ENCODE assay signal across 22 cellular contexts in the genomic region with DNA sequence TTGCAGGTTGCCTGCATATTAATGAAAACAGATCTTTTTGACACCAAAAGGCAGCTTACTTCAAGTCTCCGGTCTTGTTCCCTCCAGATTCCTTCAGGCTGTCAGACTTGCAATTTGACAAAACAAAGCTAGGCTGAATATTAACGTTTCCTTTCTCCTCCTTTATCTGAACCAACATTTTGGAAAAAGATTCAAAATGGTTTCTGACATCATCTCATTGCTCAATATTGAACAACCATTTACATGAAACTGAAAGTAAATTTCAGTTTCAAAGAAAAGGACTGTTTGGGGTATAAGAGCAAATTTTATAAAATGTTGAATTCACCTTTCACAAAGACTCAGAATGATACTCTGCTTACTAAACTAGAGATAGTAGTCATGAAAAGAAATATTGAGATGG.
DNase-seq lines count a peak whose midpoint lies in the region; ATAC-seq and TF ChIP-seq lines count a peak whose summit lies in the region.
"Had no signal": no experiment of that assay in that cellular context is flagged by ENCODE, and none has a peak within 500 bp of the region (broad histone marks: within the 10 kb centered on the region; RNA-seq: fewer than 3 reads in every experiment).

No MANE protein-coding gene starts in this region.

- ATAC-seq in GM18858 (IDR thresholded peaks at IDR 0.05; ENCODE audit: unreplicated experiment): no peak

- no peak overlapping the region for H3K4me3 Mint-ChIP-seq in activated CD4-positive, alpha-beta memory T cell treated with anti-CD3 and anti-CD28 coated beads, Interleukin-2, amount 10 ng/mL, durations not matched to agents 7 days and 5 days
- H3K4me3 Mint-ChIP-seq: CD4-positive, CD25-positive, alpha-beta regulatory T cell had no signal

- H3K27ac Mint-ChIP-seq in activated CD4-positive, alpha-beta memory T cell treated with anti-CD3 and anti-CD28 coated beads, Interleukin-2, amount 10 ng/mL, durations not matched to agents 7 days and 5 days: no peak overlapping the region
- H3K27ac Mint-ChIP-seq: CD4-positive, CD25-positive, alpha-beta regulatory T cell had no signal

- H3K9ac ChIP-seq in KMS-11 (no peak overlapping the region), OCI-LY3 (ENCODE audit: low read length) (no peak overlapping the region)

- H3K79me2 ChIP-seq in KMS-11 (ENCODE audit: insufficient read depth, low read depth): no peaks in the 10 kb centered on the region
- H3K79me2 ChIP-seq in OCI-LY3 (ENCODE audit: low read length): no peaks in the 10 kb centered on the region

- H3K27me3 Mint-ChIP-seq in activated CD4-positive, alpha-beta memory T cell treated with anti-CD3 and anti-CD28 coated beads, Interleukin-2, amount 10 ng/mL, durations not matched to agents 7 days and 5 days: no peaks in the 10 kb centered on the region
- H3K27me3 Mint-ChIP-seq: CD4-positive, CD25-positive, alpha-beta regulatory T cell had no signal

- H3K27ac ChIP-seq in KMS-11 (no peak overlapping the region), OCI-LY3 (ENCODE audit: low read length) (no peak overlapping the region)
- H3K27ac ChIP-seq: Peyer's patch had no signal

- H3K4me1 Mint-ChIP-seq in activated CD4-positive, alpha-beta memory T cell treated with anti-CD3 and anti-CD28 coated beads, Interleukin-2, amount 10 ng/mL, durations not matched to agents 7 days and 5 days: peaks cover 2% of the 10 kb centered on the region
- H3K4me1 Mint-ChIP-seq: CD4-positive, CD25-positive, alpha-beta regulatory T cell had no signal

- peak overlapping the region; percentile 4; the same call in 1 of the 2 replicates for H3K4me2 ChIP-seq in KMS-11
- peak overlapping the region; percentile 34 for H3K4me2 ChIP-seq in OCI-LY3 (ENCODE audit: low read length)

- H3K4me1 ChIP-seq in KMS-11 (ENCODE audit: low read depth, poor library complexity, severe bottlenecking) (peaks cover 9% of the 10 kb centered on the region), OCI-LY3 (ENCODE audit: low read length) (peaks cover 9% of the 10 kb centered on the region)
- H3K4me1 ChIP-seq: Peyer's patch had no signal

- TF ChIP-seq CTCF in KMS-11 (conservative IDR thresholded peaks at IDR 0.05; ENCODE audit: low read depth, low read length) (no peak), OCI-LY3 (IDR thresholded peaks at IDR 0.05; ENCODE audit: low read depth, low read length) (no peak)

- peaks cover 5% of the 10 kb centered on the region for H3K9me3 Mint-ChIP-seq in activated CD4-positive, alpha-beta memory T cell treated with anti-CD3 and anti-CD28 coated beads, Interleukin-2, amount 10 ng/mL, durations not matched to agents 7 days and 5 days

- H4K20me1 ChIP-seq in KMS-11 (ENCODE audit: insufficient read depth): no peaks in the 10 kb centered on the region
- H4K20me1 ChIP-seq in OCI-LY3 (ENCODE audit: insufficient read depth, low read length): no peaks in the 10 kb centered on the region

- H3K36me3 Mint-ChIP-seq in activated CD4-positive, alpha-beta memory T cell treated with anti-CD3 and anti-CD28 coated beads, Interleukin-2, amount 10 ng/mL, durations not matched to agents 7 days and 5 days (ENCODE audit: low read depth): no peaks in the 10 kb centered on the region
- H3K36me3 Mint-ChIP-seq: CD4-positive, CD25-positive, alpha-beta regulatory T cell had no signal

- CTCF ChIA-PET in activated CD4-positive, alpha-beta memory T cell treated with anti-CD3 and anti-CD28 coated beads, Interleukin-2, amount 10 ng/mL, durations not matched to agents 7 days and 5 days (lab: Charles Lee): no interaction called here

- H2AFZ ChIP-seq in KMS-11 (ENCODE audit: low read depth): peak overlapping the region; percentile 13; the same call in 1 of the 2 replicates
- H2AFZ ChIP-seq in OCI-LY3 (ENCODE audit: low read depth, low read length): peak overlapping the region; percentile 75

- peak; percentile 0 for DNase-seq in iris pigment epithelial cell (ENCODE audit: low read depth)
- DNase-seq in activated CD4-positive, alpha-beta memory T cell treated with anti-CD3 and anti-CD28 coated beads, Interleukin-2, amount 10 ng/mL, durations not matched to agents 7 days and 5 days: no peak
- no peak for DNase-seq in NCI-H510A (lab: John Stamatoyannopoulos, UW)
- DNase-seq in central memory CD4-positive, alpha-beta T cell: no peak
- DNase-seq: CD4-positive, CD25-positive, alpha-beta regulatory T cell; GOT3; HCEC 1CT; KBM-7; MM.1S; NCI-H1105; NCI-H1436 treated with DMSO at 0.1 percent for 48 hours; NCI-H187 treated with DMSO at 0.1 percent for 48 hours; NCI-H2171 treated with DMSO at 0.1 percent for 48 hours; NCI-H345; NCI-H524; NCI-H748 treated with DMSO at 0.1 percent for 48 hours; Peyer's patch; SHP77 treated with DMSO at 0.1 percent for 48 hours; T-helper 1 cell had no signal

- POLR2A ChIA-PET in activated CD4-positive, alpha-beta memory T cell treated with anti-CD3 and anti-CD28 coated beads, Interleukin-2, amount 10 ng/mL, durations not matched to agents 7 days and 5 days (lab: Charles Lee): no interaction called here

- H3K36me3 ChIP-seq in KMS-11 (ENCODE audit: insufficient read depth): no peaks in the 10 kb centered on the region
- H3K36me3 ChIP-seq in OCI-LY3 (replicated peaks; ENCODE audit: low read depth, low read length): no peaks in the 10 kb centered on the region
- H3K36me3 ChIP-seq: Peyer's patch had no signal

- H3K27me3 ChIP-seq in KMS-11 (ENCODE audit: insufficient read depth, low read depth) (no peaks in the 10 kb centered on the region), OCI-LY3 (ENCODE audit: low read depth, low read length) (no peaks in the 10 kb centered on the region)
- H3K27me3 ChIP-seq: Peyer's patch had no signal

- H3K4me3 ChIP-seq in KMS-11 (IDR thresholded peaks at IDR 0.05; ENCODE audit: insufficient read depth, low read depth, low read length): no peak overlapping the region
- no peak overlapping the region for H3K4me3 ChIP-seq in OCI-LY3 (ENCODE audit: low read length)
- H3K4me3 ChIP-seq: Peyer's patch had no signal

- no peaks in the 10 kb centered on the region for H3K9me3 ChIP-seq in OCI-LY3 (ENCODE audit: insufficient read depth, low read length)
- H3K9me3 ChIP-seq: Peyer's patch had no signal
